In genomic region chr12:15152456-15152855, GRCh38 we compare ENCODE assay signal across 8 cellular contexts.
DNase-seq lines count a peak whose midpoint lies in the region; ATAC-seq and TF ChIP-seq lines count a peak whose summit lies in the region.
"Had no signal": no experiment of that assay in that cellular context is flagged by ENCODE, and none has a peak within 500 bp of the region (broad histone marks: within the 10 kb centered on the region; RNA-seq: fewer than 3 reads in every experiment).

No MANE protein-coding gene starts in this region.

- H3K4me1 ChIP-seq in tibial nerve = peaks cover 0 to 36% (median 7%) of the 10 kb centered on the region in 4 donors

- H3K9me3 ChIP-seq in tibial nerve = no peaks in the 10 kb centered on the region

- no peak for TF ChIP-seq EP300 in tibial nerve (IDR thresholded peaks at IDR 0.05)

- peak overlapping the region in 5 of 59 donors; percentile 4 to 52 (median 26) for H3K27ac ChIP-seq in dorsolateral prefrontal cortex
- peak overlapping the region in 2 of 4 donors; percentile 9 to 70 for H3K27ac ChIP-seq in tibial nerve

- ATAC-seq in GM18519 (IDR thresholded peaks at IDR 0.05; ENCODE audit: low FRiP score, unreplicated experiment) = no peak

- no peak for TF ChIP-seq POLR2A in tibial nerve (IDR thresholded peaks at IDR 0.05)

- no peaks in the 10 kb centered on the region for H3K36me3 ChIP-seq in tibial nerve

- intact Hi-C loops in dorsolateral prefrontal cortex (cut with DNase I) = loop anchor here (2.0 to 10.0 kb wide), 3 partner anchors 68 to 308 kb away; partner anchors contain the start of genes ART4 (in 1 of the 2) and RERG (in 1 of the 2)

- no peak overlapping the region for H3K4me3 ChIP-seq in dorsolateral prefrontal cortex
- H3K4me3 ChIP-seq in tibial nerve = no peak overlapping the region

- 38 to 54% methylated on average over 1 of the region's 1 CpG for WGBS in tibial nerve, 2 donors

- TF ChIP-seq CTCF in dorsolateral prefrontal cortex (IDR thresholded peaks at IDR 0.05 in 54 of 56, conservative IDR thresholded peaks at IDR 0.05 in 2 of 56; ENCODE audit: low read depth in 1 of 56, partially characterized antibody in 56 of 56) = peak in 44 of 56 donors; percentile 7 to 58 (median 32)
- TF ChIP-seq CTCF in tibial nerve (IDR thresholded peaks at IDR 0.05) = peak; percentile 5 to 38 (median 15)

- peak; percentile 4 for DNase-seq in MV-4-11 (lab: John Stamatoyannopoulos, UW)
- DNase-seq in dorsolateral prefrontal cortex = no peak
- DNase-seq in medulla oblongata (ENCODE audit: extremely low spot score) = peak; percentile 39
- DNase-seq in tibial nerve (ENCODE audit: low spot score in 2 of 2) = no peak
- no peak for DNase-seq in C1 segment of cervical spinal cord (lab: John Stamatoyannopoulos, UW)
- no peak for DNase-seq in stimulated activated CD4-positive, alpha-beta T cell treated with anti-CD3 and anti-CD28 coated beads, Interleukin-15, amount 100 ng/mL, for 24 hours
- DNase-seq: NCI-H2081 treated with DMSO at 0.1 percent for 48 hours had no signal

- H3K27me3 ChIP-seq in dorsolateral prefrontal cortex (peaks cover 0 to 6% (median 0%) of the 10 kb centered on the region in 45 donors), tibial nerve (no peaks in the 10 kb centered on the region)

Comparison
In these comparisons a context has a peak if more than half of its experiments do, and no peak if none do; other contexts are left out.
1. DNase-seq: peak in MV-4-11 (single experiment) and medulla oblongata (single experiment); none in dorsolateral prefrontal cortex (0 of 10), tibial nerve (0 of 2), C1 segment of cervical spinal cord (0 of 14) and stimulated activated CD4-positive, alpha-beta T cell treated with anti-CD3 and anti-CD28 coated beads, Interleukin-15, amount 100 ng/mL, for 24 hours (single experiment).